Comparison of ENCODE assay signal across 9 cellular contexts in the genomic region with DNA sequence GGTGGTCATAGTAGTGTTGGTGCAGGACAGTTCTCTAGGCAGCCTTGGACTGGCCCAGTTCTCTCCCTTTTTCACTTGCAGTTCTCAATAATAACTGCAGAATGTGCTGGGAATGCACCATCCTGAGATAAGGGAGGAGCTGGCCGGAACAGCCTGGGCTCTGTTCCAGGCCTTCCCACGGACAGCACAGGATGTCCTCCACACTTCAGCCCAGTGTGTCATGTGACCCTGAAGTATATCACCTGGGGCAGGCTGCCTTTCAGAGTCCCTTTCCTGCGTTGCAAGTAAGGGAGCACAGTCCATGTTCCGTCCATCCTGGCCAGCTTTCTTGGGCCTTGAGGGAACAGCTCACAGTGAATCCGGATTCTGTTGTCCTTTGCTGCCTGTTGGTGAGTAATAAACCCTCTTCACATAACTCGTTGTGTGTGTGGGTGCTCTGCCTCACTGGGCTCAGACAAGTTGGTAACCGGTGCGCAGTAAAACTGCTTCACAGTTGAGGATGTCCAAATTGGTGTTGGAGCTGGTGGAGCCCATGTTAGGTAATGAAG. TPM values are rescaled to one million over a fixed set of nuclear protein-coding genes. Genes with fewer than 3 reads are reported as not detected.
DNase-seq lines count a peak whose midpoint lies in the region; ATAC-seq, FAIRE-seq and TF ChIP-seq lines count a peak whose summit lies in the region.
"Had no signal": no experiment of that assay in that cellular context is flagged by ENCODE, and none has a peak within 500 bp of the region (broad histone marks: within the 10 kb centered on the region; RNA-seq: fewer than 3 reads in every experiment).

No MANE protein-coding gene starts in this region.

- no peak for FAIRE-seq in GM12892 (lab: Jason Lieb, UNC)

- TF ChIP-seq RAD21 in HCT116 (IDR thresholded peaks at IDR 0.05; ENCODE audit: low read depth): no peak

- H2AFZ ChIP-seq in HCT116 (ENCODE audit: low read depth, low read length, poor library complexity, severe bottlenecking): peak overlapping the region; percentile 79

- H3K27me3 ChIP-seq in HCT116 (ENCODE audit: insufficient read depth, low read length): no peaks in the 10 kb centered on the region
- H3K27me3 ChIP-seq in effector memory CD4-positive, alpha-beta T cell (replicated peaks; ENCODE audit: control insufficient read depth, insufficient read depth, low read length, poor library complexity, severe bottlenecking): no peaks in the 10 kb centered on the region

- no peaks in the 10 kb centered on the region for H3K36me3 ChIP-seq in HCT116 (ENCODE audit: control insufficient read depth in 1 of 2, insufficient read depth in 2 of 2, low read length in 2 of 2)
- H3K36me3 ChIP-seq in effector memory CD4-positive, alpha-beta T cell (ENCODE audit: control insufficient read depth, insufficient read depth, low read length): no peaks in the 10 kb centered on the region

- H3K4me1 ChIP-seq in HCT116 (ENCODE audit: control insufficient read depth in 1 of 2, insufficient read depth in 2 of 2, low read length in 2 of 2): peaks cover 0 to 12% of the 10 kb centered on the region in 2 experiments; a peak in 2 of 4 replicates
- H3K4me1 ChIP-seq in effector memory CD4-positive, alpha-beta T cell (ENCODE audit: control insufficient read depth, insufficient read depth, low read length, poor library complexity, severe bottlenecking): no peaks in the 10 kb centered on the region

- TF ChIP-seq POLR2A in HCT116 (IDR thresholded peaks at IDR 0.05; ENCODE audit: borderline replicate concordance, extremely low read depth, insufficient read depth, insufficient read length): no peak
- no peak for TF ChIP-seq POLR2A in GM12892 (IDR thresholded peaks at IDR 0.05; ENCODE audit: low read depth, low read length)

- H3K36me3 Mint-ChIP-seq in MCF 10A (ENCODE audit: insufficient read depth, unreplicated experiment) (peaks cover 6% of the 10 kb centered on the region), immature natural killer cell (no peaks in the 10 kb centered on the region)

- H3K9me3 ChIP-seq in HCT116 (ENCODE audit: control insufficient read depth in 1 of 2, insufficient read depth in 1 of 2, low read depth in 1 of 2, low read length in 2 of 2): no peaks in the 10 kb centered on the region
- H3K9me3 ChIP-seq in effector memory CD4-positive, alpha-beta T cell (ENCODE audit: control insufficient read depth, low read length): no peaks in the 10 kb centered on the region

- H3K4me1 Mint-ChIP-seq in MCF 10A (ENCODE audit: insufficient read depth, unreplicated experiment) (peaks cover 25% of the 10 kb centered on the region), immature natural killer cell (no peaks in the 10 kb centered on the region)

- peak overlapping the region; percentile 64 for H3K4me2 ChIP-seq in HCT116 (ENCODE audit: low read length)

- no peaks in the 10 kb centered on the region for H3K27me3 Mint-ChIP-seq in MCF 10A (ENCODE audit: insufficient read depth, unreplicated experiment)
- peaks cover 7 to 11% (median 8%) of the 10 kb centered on the region in 3 donors for H3K27me3 Mint-ChIP-seq in immature natural killer cell (ENCODE audit: low read depth in 3 of 3)

- POLR2A ChIA-PET in HCT116 (lab: Charles Lee) (no interaction called here), MCF 10A (lab: Yijun Ruan, JAX) (interaction anchor here (0.7 to 2.4 kb wide), 21 partner anchors 9 to 222 kb away, joined by 3 to 23 read pairs (median 4); a partner anchor contains a TSS)

- peak; percentile 87 for ATAC-seq in HCT116

- H3K27ac Mint-ChIP-seq in MCF 10A (ENCODE audit: low read depth, unreplicated experiment): peak overlapping the region; percentile 30
- H3K27ac Mint-ChIP-seq in immature natural killer cell: no peak overlapping the region

- H3K9me3 Mint-ChIP-seq in MCF 10A (ENCODE audit: unreplicated experiment): no peaks in the 10 kb centered on the region
- H3K9me3 Mint-ChIP-seq in immature natural killer cell: peaks cover 0 to 1% (median 0%) of the 10 kb centered on the region in 6 donors

- H4K20me1 ChIP-seq in HCT116 (ENCODE audit: insufficient read depth): no peaks in the 10 kb centered on the region

- RAD21 ChIA-PET in HCT116 (lab: Charles Lee; ENCODE audit: low non-redundant PET in 1 of 2, low total read pairs in 2 of 2, uncharacterized antibody in 2 of 2, unreplicated experiment in 2 of 2): no interaction called here

- H3K9ac ChIP-seq in HCT116 (ENCODE audit: low read length): no peak overlapping the region

- intact Hi-C loops in HCT116 (cut with micrococcal nuclease): no loop called here
- intact Hi-C loops in MCF 10A (cut with micrococcal nuclease): no loop called here

- H3K4me3 Mint-ChIP-seq in MCF 10A (ENCODE audit: unreplicated experiment) (peak overlapping the region; percentile 75), immature natural killer cell (no peak overlapping the region)

- H3K27ac ChIP-seq in 22Rv1: peak overlapping the region; percentile 66
- H3K27ac ChIP-seq in HCT116 (ENCODE audit: low read depth, low read length): no peak overlapping the region
- H3K27ac ChIP-seq in effector memory CD4-positive, alpha-beta T cell (ENCODE audit: insufficient read depth, low read length, poor library complexity, severe bottlenecking): no peak overlapping the region

- CTCF ChIA-PET in HCT116 (lab: Charles Lee) (interaction anchor here (0.9 to 1.0 kb wide), 2 partner anchors 17 to 32 kb away, joined by 3 to 4 read pairs; a partner anchor contains a TSS), MCF 10A (lab: Yijun Ruan, JAX) (interaction anchor here (0.6 to 2.4 kb wide), 15 partner anchors 9 to 525 kb away, joined by 3 to 18 read pairs (median 4); a partner anchor contains a TSS)

- no TSS peak for BruUV-seq in HCT116 (replicated peaks; lab: Mats Ljungman, UMichigan)
- no TSS peak for BruUV-seq in MCF 10A (replicated peaks; lab: Mats Ljungman, UMichigan)

- no peaks in the 10 kb centered on the region for H3K79me2 ChIP-seq in HCT116 (ENCODE audit: insufficient read depth, low read length)

- no peak for TF ChIP-seq CTCF in 22Rv1 (IDR thresholded peaks at IDR 0.05)
- TF ChIP-seq CTCF in HCT116 (IDR thresholded peaks at IDR 0.05 in 2 of 3, conservative IDR thresholded peaks at IDR 0.05 in 1 of 3; ENCODE audit: borderline replicate concordance in 1 of 3, insufficient read depth in 1 of 3, low read depth in 2 of 3, low read length in 2 of 3): no peak
- no peak for TF ChIP-seq CTCF in MCF 10A (IDR thresholded peaks at IDR 0.05; ENCODE audit: unreplicated experiment)

- H3K9me2 ChIP-seq in HCT116 (ENCODE audit: insufficient read depth): no peaks in the 10 kb centered on the region

- peak overlapping the region; percentile 8 to 45 for H3K4me3 ChIP-seq in HCT116 (replicated peaks in 1 of 2; ENCODE audit: low read depth in 1 of 2, low read length in 2 of 2)
- H3K4me3 ChIP-seq in effector memory CD4-positive, alpha-beta T cell (ENCODE audit: insufficient read depth, low read depth, low read length, poor library complexity, severe bottlenecking): no peak overlapping the region

- DNase-seq in HCT116 (ENCODE audit: low read depth, low spot score) (peak; percentile 18), MCF 10A (ENCODE audit: unreplicated experiment) (peak; percentile 86), kidney glomerular epithelial cell (lab: John Stamatoyannopoulos, UW) (peak; percentile 67), GM12892 (ENCODE audit: insufficient read length) (no peak), germinal center (ENCODE audit: low spot score) (no peak), immature natural killer cell (no peak)
- DNase-seq in effector memory CD4-positive, alpha-beta T cell: no peak
- DNase-seq: NCI-H446 treated with DMSO at 0.1 percent for 48 hours had no signal

TF ChIP-seq in HCT116, 20 proteins besides CTCF, POLR2A, EP300 and RAD21:
- TF ChIP-seq ELF1 (IDR thresholded peaks at IDR 0.05; ENCODE audit: borderline replicate concordance, low read depth) (no peak), CEBPB (IDR thresholded peaks at IDR 0.05; ENCODE audit: low read depth) (no peak), CBX3 (IDR thresholded peaks at IDR 0.05; ENCODE audit: low read depth) (no peak), FOSL1 (IDR thresholded peaks at IDR 0.05; ENCODE audit: low read depth) (no peak), SRF (IDR thresholded peaks at IDR 0.05; ENCODE audit: low read depth) (no peak), YY1 (IDR thresholded peaks at IDR 0.05; ENCODE audit: extremely low read depth, insufficient replicate concordance, low read depth, low read length) (no peak)
- TF ChIP-seq, protein P1, sequence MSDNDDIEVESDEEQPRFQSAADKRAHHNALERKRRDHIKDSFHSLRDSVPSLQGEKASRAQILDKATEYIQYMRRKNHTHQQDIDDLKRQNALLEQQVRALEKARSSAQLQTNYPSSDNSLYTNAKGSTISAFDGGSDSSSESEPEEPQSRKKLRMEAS (IDR thresholded peaks at IDR 0.05): no peak
TF ChIP-seq in HCT116: peak in this region for 0.

RNA-seq across cellular contexts. Expression of a gene that starts 32.3 kb away (rescaled TPM):
- total RNA-seq in HCT116 (2021; ENCODE audit: unreplicated experiment) (2.1 TPM), MCF 10A (2022) (4.7 and 8.3 TPM in 2 replicates)
- 0.92 and 1.4 TPM in 2 replicates for polyA plus RNA-seq in HCT116 (2012)
- polyA plus RNA-seq in GM12892 (2012; ENCODE audit: missing spikeins): 0.72 TPM
- 1 to 10 TPM in 1 of 3 donors, under 1 TPM in 1, not detected in 1; 0.19 to 1.1 TPM for polyA plus RNA-seq in immature natural killer cell

Comparison
In these comparisons a context has a peak if more than half of its experiments do, and no peak if none do; other contexts are left out.
1. DNase-seq: peak in HCT116 (single experiment), MCF 10A (single experiment) and kidney glomerular epithelial cell (single experiment); none in GM12892 (single experiment), effector memory CD4-positive, alpha-beta T cell (0 of 3), germinal center (single experiment) and immature natural killer cell (0 of 3).